Comparison of ENCODE assay signal across 11 cellular contexts in the genomic region with DNA sequence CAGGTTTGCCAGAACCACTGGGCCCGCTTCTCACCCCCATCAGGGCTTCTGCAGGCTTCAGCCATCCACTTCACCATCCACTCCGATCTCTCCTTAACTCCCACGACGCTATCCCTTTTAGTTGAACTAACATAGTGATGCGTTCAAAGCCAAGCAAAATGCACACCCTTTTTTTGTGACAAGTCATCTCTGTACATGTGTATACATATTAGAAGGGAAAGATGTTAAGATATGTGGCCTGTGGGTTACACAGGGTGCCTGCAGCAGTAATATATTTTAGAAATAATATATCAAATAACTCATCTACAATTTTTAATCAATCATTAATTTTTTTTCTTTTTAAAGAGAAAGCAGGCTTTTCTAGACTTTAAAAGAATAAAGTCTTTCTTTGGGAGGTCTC.
"Had no signal": no experiment of that assay in that cellular context is flagged by ENCODE, and none has a peak within 500 bp of the region (broad histone marks: within the 10 kb centered on the region; RNA-seq: fewer than 3 reads in every experiment).

No MANE protein-coding gene starts in this region.

- H3K36me3 ChIP-seq: HAP-1 had no signal

- H3K27ac Mint-ChIP-seq: HFFc6 had no signal

- H2AFZ ChIP-seq: GM23248 had no signal

- ATAC-seq: HCT116, HepG2, K562 had no signal

- H3K4me1 ChIP-seq: HAP-1 had no signal

- FAIRE-seq: HepG2, K562 had no signal

- H3K4me3 Mint-ChIP-seq: HFFc6 had no signal

- H3K27ac ChIP-seq: GM23248, HL-60 had no signal

- H3K9me3 ChIP-seq: HAP-1 had no signal

- DNase-seq: GM23248, GOT3, H7, HFFc6, IMR-90, KG1 had no signal

- H3K9me3 Mint-ChIP-seq: HFFc6 had no signal

- H3K4me3 ChIP-seq: GM23248, HAP-1, K562 had no signal

- H3K9ac ChIP-seq: GM23248 had no signal
